17 cellular contexts compared by ENCODE assay signal in genomic region chr9:118418887-118419620, GRCh38.
DNase-seq lines count a peak whose midpoint lies in the region; ATAC-seq and TF ChIP-seq lines count a peak whose summit lies in the region.
"Had no signal": no experiment of that assay in that cellular context is flagged by ENCODE, and none has a peak within 500 bp of the region (broad histone marks: within the 10 kb centered on the region; RNA-seq: fewer than 3 reads in every experiment).

No MANE protein-coding gene starts in this region.

- no peak for TF ChIP-seq POLR2A in transverse colon (IDR thresholded peaks at IDR 0.05)

- 31 to 45% methylated on average over 2 of the region's 2 CpGs for WGBS in transverse colon (ENCODE audit: low coverage in 1 of 2), 2 donors

- H3K4me3 ChIP-seq in right atrium auricular region = no peak overlapping the region
- no peak overlapping the region for H3K4me3 ChIP-seq in colonic mucosa
- H3K4me3 ChIP-seq in transverse colon = no peak overlapping the region
- H3K4me3 ChIP-seq: pancreas, SJSA1, suprapubic skin had no signal

- no peak overlapping the region for H3K27ac Mint-ChIP-seq in endothelial cell (ENCODE audit: unreplicated experiment)
- H3K27ac Mint-ChIP-seq: activated T-helper 2 cell treated with anti-CD3 and anti-CD28 coated beads, Interferon-gamma antibody, Interleukin-2, Interleukin-4, amounts not matched to agents 10 μg/mL and 5 μg/mL and 100 μg/mL, durations not matched to agents 14 hours and 24 hours and 36 hours had no signal

- peak overlapping the region in 1 of 2 donors; percentile 29 for H3K27ac ChIP-seq in right atrium auricular region
- no peak overlapping the region for H3K27ac ChIP-seq in colonic mucosa
- H3K27ac ChIP-seq in transverse colon = no peak overlapping the region
- H3K27ac ChIP-seq: pancreas, SJSA1, suprapubic skin had no signal

- H3K27me3 Mint-ChIP-seq in endothelial cell (ENCODE audit: unreplicated experiment) = no peaks in the 10 kb centered on the region

- H3K9me3 Mint-ChIP-seq in endothelial cell (ENCODE audit: unreplicated experiment) = peaks cover 4% of the 10 kb centered on the region
- H3K9me3 Mint-ChIP-seq: activated T-helper 2 cell treated with anti-CD3 and anti-CD28 coated beads, Interferon-gamma antibody, Interleukin-2, Interleukin-4, amounts not matched to agents 10 μg/mL and 5 μg/mL and 100 μg/mL, durations not matched to agents 14 hours and 24 hours and 36 hours had no signal

- no peak overlapping the region for H3K4me3 Mint-ChIP-seq in endothelial cell (ENCODE audit: unreplicated experiment)

- no peaks in the 10 kb centered on the region for H3K27me3 ChIP-seq in right atrium auricular region
- no peaks in the 10 kb centered on the region for H3K27me3 ChIP-seq in colonic mucosa
- H3K27me3 ChIP-seq in transverse colon = no peaks in the 10 kb centered on the region
- H3K27me3 ChIP-seq: pancreas, SJSA1, suprapubic skin had no signal

- no peaks in the 10 kb centered on the region for H3K36me3 Mint-ChIP-seq in endothelial cell (ENCODE audit: low read depth, unreplicated experiment)

- TF ChIP-seq EP300 in transverse colon (IDR thresholded peaks at IDR 0.05; ENCODE audit: low read depth) = no peak

- H3K4me1 Mint-ChIP-seq in endothelial cell (ENCODE audit: unreplicated experiment) = no peaks in the 10 kb centered on the region

- H3K9me3 ChIP-seq in right atrium auricular region = no peaks in the 10 kb centered on the region
- no peaks in the 10 kb centered on the region for H3K9me3 ChIP-seq in colonic mucosa
- no peaks in the 10 kb centered on the region for H3K9me3 ChIP-seq in transverse colon
- H3K9me3 ChIP-seq: pancreas, SJSA1, suprapubic skin had no signal

- no peak overlapping the region for H3K9ac ChIP-seq in colonic mucosa (ENCODE audit: low read depth in 2 of 2, low read length in 2 of 2)

- ATAC-seq in left ventricle myocardium superior (peak; percentile 38), HG03045 (IDR thresholded peaks at IDR 0.05; ENCODE audit: unreplicated experiment) (no peak)
- ATAC-seq: activated CD4-positive, CD25-positive, alpha-beta regulatory T cell treated with anti-CD3 and anti-CD28 coated beads, Interleukin-2, amount 50 U/mL, for 24 hours had no signal

- in situ Hi-C loops in transverse colon (cut with MboI; ENCODE audit: low pct_ligation_motif_present in 1 of 4, low pct_unique_long_range_greater_than_20kb in 1 of 4, low sequenced_read_pairs in 3 of 4) = no loop called here

- intact Hi-C loops in left ventricle myocardium superior (cut with micrococcal nuclease) (no loop called here), colonic mucosa (cut with DNase I) (no loop called here), transverse colon (cut with DNase I; ENCODE audit: low total_unique reads) (no loop called here)

- DNase-seq in left ventricle myocardium superior (no peak), right atrium auricular region (ENCODE audit: low spot score) (no peak), NCI-H69 (lab: John Stamatoyannopoulos, UW) (peak; percentile 86), colonic mucosa (peak; percentile 27), transverse colon (peak; percentile 26), EL (no peak), endothelial cell (ENCODE audit: low spot score) (no peak)
- DNase-seq: foreskin fibroblast; NCI-H1048; pancreas; stimulated activated CD4-positive, alpha-beta T cell treated with anti-CD3 and anti-CD28 coated beads, Interleukin-4, amount 100 ng/mL, for 4 hours; stimulated activated CD8-positive, alpha-beta memory T cell treated with anti-CD3 and anti-CD28 coated beads, Interleukin-4, amount 100 ng/mL, for 48 hours had no signal

- no peak for TF ChIP-seq CTCF in right atrium auricular region (IDR thresholded peaks at IDR 0.05)
- no peak for TF ChIP-seq CTCF in colonic mucosa (IDR thresholded peaks at IDR 0.05)
- no peak for TF ChIP-seq CTCF in transverse colon (IDR thresholded peaks at IDR 0.05)
- TF ChIP-seq CTCF in endothelial cell (IDR thresholded peaks at IDR 0.05; ENCODE audit: unreplicated experiment) = no peak

- H3K4me1 ChIP-seq in right atrium auricular region (peaks cover 0 to 9% of the 10 kb centered on the region in 2 donors), colonic mucosa (no peaks in the 10 kb centered on the region), transverse colon (peaks cover 0 to 7% (median 1%) of the 10 kb centered on the region in 4 donors)
- H3K4me1 ChIP-seq: pancreas, SJSA1, suprapubic skin had no signal

- no peaks in the 10 kb centered on the region for H3K36me3 ChIP-seq in right atrium auricular region
- no peaks in the 10 kb centered on the region for H3K36me3 ChIP-seq in colonic mucosa
- H3K36me3 ChIP-seq in transverse colon = no peaks in the 10 kb centered on the region
- H3K36me3 ChIP-seq: pancreas, SJSA1, suprapubic skin had no signal

Comparison
In these comparisons a context has a peak if more than half of its experiments do, and no peak if none do; other contexts are left out.
1. DNase-seq: peak in NCI-H69 (single experiment), colonic mucosa (single experiment) and transverse colon (single experiment); none in left ventricle myocardium superior (single experiment), right atrium auricular region (single experiment), EL (single experiment) and endothelial cell (single experiment).